ENCODE assay signal across 14 cellular contexts in the genomic region with DNA sequence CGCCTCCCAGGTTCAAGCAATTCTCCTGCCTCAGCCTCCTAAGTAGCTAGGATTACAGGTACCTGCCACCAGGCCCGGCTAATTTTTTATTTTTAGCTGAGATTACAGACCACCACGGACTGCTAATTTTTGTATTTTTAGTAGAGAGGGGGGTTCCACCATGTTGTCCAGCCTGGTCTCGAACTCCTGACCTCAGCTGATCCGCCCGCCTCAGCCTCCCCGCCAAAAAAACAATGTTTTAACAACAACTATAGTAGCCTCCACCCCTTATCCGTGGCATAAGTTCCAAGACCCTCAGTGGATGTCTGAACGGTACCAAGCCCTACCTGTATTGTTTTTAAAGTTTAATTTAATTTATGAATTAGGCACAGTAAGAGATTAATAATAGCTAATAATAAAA. TPM values are rescaled to one million over a fixed set of nuclear protein-coding genes. Genes with fewer than 3 reads are reported as not detected.
DNase-seq lines count a peak whose midpoint lies in the region; ATAC-seq and TF ChIP-seq lines count a peak whose summit lies in the region.
"Had no signal": no experiment of that assay in that cellular context is flagged by ENCODE, and none has a peak within 500 bp of the region (broad histone marks: within the 10 kb centered on the region; RNA-seq: fewer than 3 reads in every experiment).

No MANE protein-coding gene starts in this region.

- no peak for TF ChIP-seq EP300 in esophagus muscularis mucosa (IDR thresholded peaks at IDR 0.05)
- TF ChIP-seq EP300 in ovary (IDR thresholded peaks at IDR 0.05) = no peak
- no peak for TF ChIP-seq EP300 in tibial nerve (IDR thresholded peaks at IDR 0.05)

- peak overlapping the region in 3 of 4 donors; percentile 27 to 67 (median 44) for H3K27ac ChIP-seq in Peyer's patch
- peak overlapping the region; percentile 40 to 59 (median 57) for H3K27ac ChIP-seq in esophagus muscularis mucosa (replicated peaks in 1 of 4)
- H3K27ac ChIP-seq in ovary = peak overlapping the region; percentile 13 to 92
- H3K27ac ChIP-seq in tibial nerve = peak overlapping the region; percentile 10 to 79 (median 61)
- H3K27ac ChIP-seq: SK-N-MC had no signal

- H3K4me3 ChIP-seq in Peyer's patch (no peak overlapping the region), esophagus muscularis mucosa (no peak overlapping the region), ovary (peak overlapping the region; percentile 5), tibial nerve (no peak overlapping the region), foreskin fibroblast (ENCODE audit: low read depth in 1 of 2, low read length in 2 of 2) (peak overlapping the region in 1 of 2 donors; percentile 17)
- H3K4me3 ChIP-seq: SK-N-MC had no signal

- ATAC-seq in GM21619 (IDR thresholded peaks at IDR 0.05; ENCODE audit: unreplicated experiment) = no peak
- ATAC-seq: naive thymus-derived CD4-positive, alpha-beta T cell had no signal

- H3K27me3 ChIP-seq in Peyer's patch = no peaks in the 10 kb centered on the region
- H3K27me3 ChIP-seq in esophagus muscularis mucosa = no peaks in the 10 kb centered on the region
- no peaks in the 10 kb centered on the region for H3K27me3 ChIP-seq in ovary
- no peaks in the 10 kb centered on the region for H3K27me3 ChIP-seq in tibial nerve

- TF ChIP-seq POLR2A in Peyer's patch (IDR thresholded peaks at IDR 0.05) (no peak), esophagus muscularis mucosa (IDR thresholded peaks at IDR 0.05; ENCODE audit: low read depth) (no peak), ovary (IDR thresholded peaks at IDR 0.05) (no peak), tibial nerve (IDR thresholded peaks at IDR 0.05) (no peak)

- no peaks in the 10 kb centered on the region for H3K4me1 ChIP-seq in Peyer's patch
- H3K4me1 ChIP-seq in esophagus muscularis mucosa = peaks cover 7 to 19% (median 13%) of the 10 kb centered on the region in 4 donors
- peaks cover 7% of the 10 kb centered on the region for H3K4me1 ChIP-seq in ovary (ENCODE audit: insufficient read depth)
- peaks cover 0 to 15% (median 2%) of the 10 kb centered on the region in 4 donors for H3K4me1 ChIP-seq in tibial nerve

- DNase-seq in Peyer's patch (no peak), esophagus muscularis mucosa (ENCODE audit: extremely low spot score) (no peak), ovary (no peak), tibial nerve (ENCODE audit: low spot score in 2 of 2) (no peak), foreskin fibroblast (no peak)
- DNase-seq in stimulated activated CD8-positive, alpha-beta memory T cell treated with anti-CD3 and anti-CD28 coated beads, Interleukin-4, amount 100 ng/mL, for 48 hours = no peak
- DNase-seq: activated CD4-positive, CD25-positive, alpha-beta regulatory T cell treated with anti-CD3 and anti-CD28 coated beads, Interleukin-2, amount 50 U/mL, for 72 hours; cerebellar nuclear complex; COR-L47; naive thymus-derived CD4-positive, alpha-beta T cell; NCI-H1436 treated with DMSO at 0.1 percent for 48 hours; T1000 had no signal

- H3K36me3 ChIP-seq in Peyer's patch = peaks cover 0 to 27% (median 0%) of the 10 kb centered on the region in 3 donors
- H3K36me3 ChIP-seq in esophagus muscularis mucosa = peaks cover 0 to 39% (median 33%) of the 10 kb centered on the region in 4 donors
- no peaks in the 10 kb centered on the region for H3K36me3 ChIP-seq in ovary
- peaks cover 0 to 41% (median 5%) of the 10 kb centered on the region in 3 donors for H3K36me3 ChIP-seq in tibial nerve

- intact Hi-C loops in esophagus muscularis mucosa (cut with DNase I) = no loop called here
- intact Hi-C loops in ovary (cut with DNase I) = no loop called here

- TF ChIP-seq CTCF in Peyer's patch (IDR thresholded peaks at IDR 0.05) (no peak), esophagus muscularis mucosa (IDR thresholded peaks at IDR 0.05) (no peak), ovary (IDR thresholded peaks at IDR 0.05) (no peak), tibial nerve (IDR thresholded peaks at IDR 0.05) (no peak), foreskin fibroblast (IDR thresholded peaks at IDR 0.05; ENCODE audit: low read depth, low read length) (no peak)

- 88% methylated on average over 9 of the region's 9 CpGs for WGBS in esophagus muscularis mucosa
- WGBS in ovary, 3 donors = 41 to 69% (median 55%) methylated on average over 9 of the region's 9 CpGs
- WGBS in tibial nerve, 2 donors = 83% methylated on average over 9 of the region's 9 CpGs

- H3K9me3 ChIP-seq in Peyer's patch (no peaks in the 10 kb centered on the region), esophagus muscularis mucosa (no peaks in the 10 kb centered on the region), ovary (no peaks in the 10 kb centered on the region), tibial nerve (no peaks in the 10 kb centered on the region)

RNA-seq across cellular contexts. Expression of a gene that starts 48.2 kb away (rescaled TPM):
- total RNA-seq in Peyer's patch (10 to 100 TPM; 11.0 to 68.5 (median 20.4) TPM), esophagus muscularis mucosa (10 to 100 TPM; 25.3 to 61.8 (median 38.9) TPM), ovary (10 to 100 TPM; 13.4 to 94.4 (median 70.1) TPM), tibial nerve (10 to 100 TPM; 21.3 to 36.0 (median 29.4) TPM)
- 10 to 100 TPM; 40.9 to 43.8 TPM for polyA plus RNA-seq in ovary
